Comparison of ENCODE assay signal across 24 cellular contexts in the genomic region with DNA sequence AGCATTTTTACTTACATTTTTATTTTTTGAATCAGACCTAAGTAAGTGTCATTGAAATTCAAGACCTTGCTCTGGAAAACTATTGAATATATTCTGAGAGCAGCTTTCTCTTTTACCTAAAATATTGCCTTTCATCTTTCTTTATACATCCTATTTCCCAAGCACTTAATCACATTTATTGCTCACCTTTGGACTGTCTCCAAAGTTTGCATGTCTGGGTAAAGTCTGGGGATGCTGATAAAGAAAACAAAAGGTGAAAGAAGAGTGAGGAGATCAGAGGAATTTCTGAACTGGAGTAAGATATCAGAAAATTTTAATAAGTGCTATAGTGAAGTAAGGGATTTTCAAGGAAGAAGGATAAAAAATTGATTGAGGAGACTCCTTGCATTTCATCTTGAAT.
"Had no signal": no experiment of that assay in that cellular context is flagged by ENCODE, and none has a peak within 500 bp of the region (broad histone marks: within the 10 kb centered on the region; RNA-seq: fewer than 3 reads in every experiment).

No MANE protein-coding gene starts in this region.

- H3K9me3 ChIP-seq: esophagus squamous epithelium, ovary, right atrium auricular region, suprapubic skin, thyroid gland had no signal

- H3K36me3 Mint-ChIP-seq: immature natural killer cell; naive thymus-derived CD8-positive, alpha-beta T cell; neural progenitor cell; stimulated activated effector memory CD8-positive, alpha-beta T cell treated with anti-CD3 and anti-CD28 coated beads, Interleukin-12 subunit alpha, Interleukin-12 subunit beta, amount 100 ng/mL, for 72 hours; type B pancreatic cell had no signal

- H3K27ac Mint-ChIP-seq: dendritic cell treated with granulocyte-macrophage colony-stimulating factor and Interleukin-4, amounts not matched to agents 40 ng/mL and 50 ng/mL, for 4 days; effector memory CD8-positive, alpha-beta T cell; immature natural killer cell; naive thymus-derived CD8-positive, alpha-beta T cell; neural progenitor cell; stimulated activated effector memory CD8-positive, alpha-beta T cell treated with anti-CD3 and anti-CD28 coated beads, Interleukin-12 subunit alpha, Interleukin-12 subunit beta, amount 100 ng/mL, for 72 hours; type B pancreatic cell had no signal

- H3K4me1 ChIP-seq: esophagus squamous epithelium, foreskin keratinocyte, left ventricle myocardium inferior, neural progenitor cell, right atrium auricular region, suprapubic skin, thyroid gland had no signal

- H3K27ac ChIP-seq: esophagus squamous epithelium, foreskin keratinocyte, left ventricle myocardium inferior, neural progenitor cell, ovary, right atrium auricular region, suprapubic skin, thyroid gland had no signal

- H3K4me3 Mint-ChIP-seq: dendritic cell treated with granulocyte-macrophage colony-stimulating factor and Interleukin-4, amounts not matched to agents 40 ng/mL and 50 ng/mL, for 4 days; effector memory CD8-positive, alpha-beta T cell; immature natural killer cell; naive thymus-derived CD8-positive, alpha-beta T cell; neural progenitor cell; stimulated activated effector memory CD8-positive, alpha-beta T cell treated with anti-CD3 and anti-CD28 coated beads, Interleukin-12 subunit alpha, Interleukin-12 subunit beta, amount 100 ng/mL, for 72 hours; type B pancreatic cell had no signal

- H3K27me3 ChIP-seq: esophagus squamous epithelium, foreskin keratinocyte, neural progenitor cell, ovary, right atrium auricular region, suprapubic skin, thyroid gland had no signal

- H2AFZ ChIP-seq: neural progenitor cell had no signal

- H3K9me3 Mint-ChIP-seq: neural progenitor cell had no signal

- H3K27me3 Mint-ChIP-seq: dendritic cell treated with granulocyte-macrophage colony-stimulating factor and Interleukin-4, amounts not matched to agents 40 ng/mL and 50 ng/mL, for 4 days; effector memory CD8-positive, alpha-beta T cell; naive thymus-derived CD8-positive, alpha-beta T cell had no signal

- H3K36me3 ChIP-seq: esophagus squamous epithelium, left ventricle myocardium inferior, neural progenitor cell, ovary, right atrium auricular region, suprapubic skin, thyroid gland had no signal

- ATAC-seq: effector memory CD8-positive, alpha-beta T cell; foreskin keratinocyte; naive thymus-derived CD8-positive, alpha-beta T cell; stimulated activated effector memory CD8-positive, alpha-beta T cell treated with anti-CD3 and anti-CD28 coated beads, Interleukin-12 subunit alpha, Interleukin-12 subunit beta, amount 100 ng/mL, for 72 hours; stimulated activated naive CD8-positive, alpha-beta T cell treated with anti-CD3 and anti-CD28 coated beads, Interleukin-15, Interleukin-2, amounts not matched to agents 100 U/mL and 50 U/mL, for 24 hours had no signal

- DNase-seq: effector memory CD8-positive, alpha-beta T cell; esophagus squamous epithelium; immature natural killer cell; left ventricle myocardium inferior; mesendoderm; naive thymus-derived CD8-positive, alpha-beta T cell; nucleus accumbens; ovary; stimulated activated CD4-positive, alpha-beta T cell treated with anti-CD3 and anti-CD28 coated beads, Interleukin-4, amount 100 ng/mL, for 1 hour; stimulated activated CD8-positive, alpha-beta memory T cell treated with anti-CD3 and anti-CD28 coated beads, Interleukin-4, amount 100 ng/mL, for 48 hours; stimulated activated naive CD8-positive, alpha-beta T cell treated with anti-CD3 and anti-CD28 coated beads, Interleukin-15, Interleukin-2, amounts not matched to agents 100 U/mL and 50 U/mL, for 24 hours; thyroid gland had no signal

- H3K9ac ChIP-seq: neural progenitor cell had no signal

- H3K4me2 ChIP-seq: neural progenitor cell, smooth muscle cell had no signal

- H3K4me3 ChIP-seq: esophagus squamous epithelium, left ventricle myocardium inferior, lung, neural progenitor cell, ovary, right atrium auricular region, smooth muscle cell, suprapubic skin, thyroid gland had no signal

- FAIRE-seq: colon, keratinocyte, urothelium cell line had no signal

- H3K4me1 Mint-ChIP-seq: naive thymus-derived CD8-positive, alpha-beta T cell; neural progenitor cell; stimulated activated effector memory CD8-positive, alpha-beta T cell treated with anti-CD3 and anti-CD28 coated beads, Interleukin-12 subunit alpha, Interleukin-12 subunit beta, amount 100 ng/mL, for 72 hours had no signal
